ENCODE assay signal across 8 cellular contexts in genomic region chr12:120115066-120115465, GRCh38. TPM values are rescaled to one million over a fixed set of nuclear protein-coding genes. Genes with fewer than 3 reads are reported as not detected.
DNase-seq lines count a peak whose midpoint lies in the region; ATAC-seq and TF ChIP-seq lines count a peak whose summit lies in the region.

No MANE protein-coding gene starts in this region.

- H3K4me1 ChIP-seq in OCI-LY7 (ENCODE audit: insufficient read depth, low read length, poor library complexity, severe bottlenecking) (peaks cover 56% of the 10 kb centered on the region), endocrine pancreas (ENCODE audit: control insufficient read depth, insufficient read depth, low read length) (peaks cover 12% of the 10 kb centered on the region), ovary (ENCODE audit: insufficient read depth) (peaks cover 16% of the 10 kb centered on the region)

- POLR2A ChIA-PET in OCI-LY7 (lab: Charles Lee), result interaction anchor here (0.6 kb wide), 1 partner anchor 34 kb away, joined by 3 read pairs; no protein-coding TSS in a partner anchor

- no peak for TF ChIP-seq POLR2A in ovary (IDR thresholded peaks at IDR 0.05)

- H3K36me3 ChIP-seq in OCI-LY7 (ENCODE audit: insufficient read depth, low read length) (peaks cover 49% of the 10 kb centered on the region), endocrine pancreas (ENCODE audit: control insufficient read depth, insufficient read depth, low read length) (no peaks in the 10 kb centered on the region), ovary (no peaks in the 10 kb centered on the region)

- H3K27ac ChIP-seq in OCI-LY7 (ENCODE audit: low read depth, low read length, poor library complexity, severe bottlenecking), result no peak overlapping the region
- H3K27ac ChIP-seq in ovary, result no peak overlapping the region

- H3K9me3 ChIP-seq in OCI-LY7 (ENCODE audit: low read length) (no peaks in the 10 kb centered on the region), endocrine pancreas (ENCODE audit: control insufficient read depth, low read length) (no peaks in the 10 kb centered on the region), ovary (no peaks in the 10 kb centered on the region)

- BruUV-seq in Calu3 (replicated peaks; lab: Mats Ljungman, UMichigan), result no TSS peak
- BruUV-seq in OCI-LY7 (replicated peaks; lab: Mats Ljungman, UMichigan), result no TSS peak

- no peak for TF ChIP-seq EP300 in ovary (IDR thresholded peaks at IDR 0.05)

- peaks cover 42% of the 10 kb centered on the region for H3K4me1 Mint-ChIP-seq in Calu3 (ENCODE audit: low read depth, unreplicated experiment)

- no peak overlapping the region for H2AFZ ChIP-seq in OCI-LY7 (ENCODE audit: low read length)

- WGBS in ovary, 3 donors, result 68 to 72% (median 69%) methylated on average over 3 of the region's 3 CpGs

- peaks cover 58% of the 10 kb centered on the region for H3K36me3 Mint-ChIP-seq in Calu3 (ENCODE audit: insufficient read depth, unreplicated experiment)

- peak overlapping the region; percentile 100 for H3K4me2 ChIP-seq in OCI-LY7 (ENCODE audit: low read length)

- peaks cover 88% of the 10 kb centered on the region for H3K79me2 ChIP-seq in OCI-LY7 (ENCODE audit: insufficient read depth, low read depth, low read length)

- H3K27me3 Mint-ChIP-seq in Calu3 (ENCODE audit: unreplicated experiment), result no peaks in the 10 kb centered on the region

- no peaks in the 10 kb centered on the region for H3K9me2 ChIP-seq in OCI-LY7 (ENCODE audit: insufficient read depth, low read length)

- H3K27me3 ChIP-seq in endocrine pancreas (ENCODE audit: control insufficient read depth, insufficient read depth, low read length), result no peaks in the 10 kb centered on the region
- no peaks in the 10 kb centered on the region for H3K27me3 ChIP-seq in ovary

- no peak for TF ChIP-seq CTCF in Calu3 (IDR thresholded peaks at IDR 0.05; ENCODE audit: unreplicated experiment)
- no peak for TF ChIP-seq CTCF in OCI-LY7 (conservative IDR thresholded peaks at IDR 0.05; ENCODE audit: low read length)
- TF ChIP-seq CTCF in ovary (IDR thresholded peaks at IDR 0.05), result no peak

- no peak for ATAC-seq in GM21717 (IDR thresholded peaks at IDR 0.05; ENCODE audit: unreplicated experiment)
- ATAC-seq in HG03460 (IDR thresholded peaks at IDR 0.05; ENCODE audit: unreplicated experiment), result no peak

- H4K20me1 ChIP-seq in OCI-LY7 (ENCODE audit: insufficient read depth, low read length), result peaks cover 14% of the 10 kb centered on the region

- peak overlapping the region; percentile 96 for H3K27ac Mint-ChIP-seq in Calu3 (ENCODE audit: unreplicated experiment)

- DNase-seq in Calu3 (no peak), OCI-LY7 (ENCODE audit: low spot score) (no peak), ovary (no peak), dermis blood vessel endothelial cell (no peak)
- DNase-seq in activated effector memory CD4-positive, alpha-beta T cell treated with anti-CD3 and anti-CD28 coated beads, Interleukin-2, amount 50 U/mL, for 16 hours, result no peak

- no peaks in the 10 kb centered on the region for H3K9me3 Mint-ChIP-seq in Calu3 (ENCODE audit: low read depth, unreplicated experiment)

- H3K4me3 ChIP-seq in OCI-LY7 (ENCODE audit: low read depth, low read length, poor library complexity, severe bottlenecking), result peak overlapping the region; percentile 90
- no peak overlapping the region for H3K4me3 ChIP-seq in endocrine pancreas (ENCODE audit: control insufficient read depth, insufficient read depth, low read length)
- H3K4me3 ChIP-seq in ovary, result peak overlapping the region; percentile 68

- intact Hi-C loops in Calu3 (cut with micrococcal nuclease; ENCODE audit: unreplicated experiment) (loop anchor here (5.0 kb wide), 1 partner anchor 177 kb away; the partner anchor contains the start of genes RNU4-1 and RNU4-2), OCI-LY7 (cut with micrococcal nuclease; ENCODE audit: unreplicated experiment) (no loop called here), ovary (cut with DNase I) (no loop called here)

- H3K9ac ChIP-seq in endocrine pancreas (ENCODE audit: control insufficient read depth, insufficient read depth, low read length), result peak overlapping the region; percentile 40

- CTCF ChIA-PET in Calu3 (lab: Charles Lee), result interaction anchor here (0.6 to 0.7 kb wide), 3 partner anchors 26 to 167 kb away, joined by 3 to 7 read pairs (median 4); partner anchors contain the start of gene BICDL1
- CTCF ChIA-PET in OCI-LY7 (lab: Charles Lee; ENCODE audit: unreplicated experiment), result no interaction called here

- H3K4me3 Mint-ChIP-seq in Calu3 (ENCODE audit: low read depth, unreplicated experiment), result peak overlapping the region; percentile 98

RNA-seq across cellular contexts. Expression of gene RAB35, which starts 1.5 kb away (rescaled TPM):
- 68.2 and 75.4 TPM in 2 replicates for total RNA-seq in Calu3 (2022)
- 30.9 and 42.2 TPM in 2 replicates for total RNA-seq in OCI-LY7 (2014; rRNA removed; shearing (Covaris generic))
- 71.1 and 85.9 TPM in 2 replicates for total RNA-seq in OCI-LY7 (2022)
- 10 to 100 TPM; 14.1 to 48.5 (median 39.3) TPM for total RNA-seq in ovary
- 10 to 100 TPM; 33.0 to 40.0 TPM for polyA plus RNA-seq in ovary
- total RNA-seq in dermis blood vessel endothelial cell, result 42.0 and 51.6 TPM in 2 replicates
